2 cellular contexts compared by ENCODE assay signal in the genomic region with DNA sequence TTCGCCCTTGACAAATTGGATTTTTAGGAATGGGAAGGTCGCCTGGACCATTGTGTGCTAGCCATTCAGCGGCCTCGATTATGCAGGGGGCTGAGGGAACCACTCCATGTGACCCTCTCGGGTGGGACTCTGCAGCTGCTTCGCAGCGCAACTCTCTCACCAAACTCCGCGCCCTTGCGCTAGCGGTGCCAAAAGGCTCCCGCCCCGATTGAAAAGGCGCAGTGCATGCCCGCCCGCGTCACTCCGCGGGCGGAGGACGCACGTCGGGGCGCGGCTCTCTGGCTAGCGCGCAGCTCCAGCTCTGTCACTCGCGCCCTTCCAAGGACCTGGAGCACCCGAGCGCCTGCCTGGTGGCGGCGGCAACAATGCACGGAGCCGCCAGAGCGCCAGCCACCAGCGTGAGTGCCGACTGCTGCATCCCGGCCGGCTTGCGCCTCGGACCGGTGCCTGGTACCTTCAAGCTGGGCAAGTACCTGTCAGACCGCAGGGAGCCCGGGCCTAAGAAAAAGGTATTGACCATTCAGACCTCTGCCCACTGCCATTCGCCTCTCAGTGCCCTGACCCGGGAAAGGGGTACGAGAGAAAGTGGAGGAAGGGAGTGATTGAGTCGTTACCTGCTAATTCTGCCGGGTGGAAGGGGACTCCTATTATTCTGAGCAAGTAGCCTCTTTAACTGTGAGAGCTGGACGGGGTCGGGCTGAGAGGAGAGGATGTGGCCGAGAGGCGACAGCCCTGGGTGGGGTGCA.
A peak's percentile ranks its signal among the peaks of the same experiment; 100 is the strongest.
TF ChIP-seq lines count a peak whose summit lies in the region.

A gene (plus strand): TSS at position 164 of the 746 bp plus-strand sequence. CDS start 202 bp downstream, at position 366.

TF ChIP-seq in IMR-90, 13 proteins besides CTCF, POLR2A, EP300 and RAD21:
- no peak for TF ChIP-seq CEBPB (IDR thresholded peaks at IDR 0.05; ENCODE audit: low read depth, low read length)
- no peak for TF ChIP-seq SMC3 (IDR thresholded peaks at IDR 0.05; ENCODE audit: low read depth, low read length)
- TF ChIP-seq MAZ (IDR thresholded peaks at IDR 0.05; ENCODE audit: borderline replicate concordance, low read depth, low read length): no peak
- no peak for TF ChIP-seq CHD1 (IDR thresholded peaks at IDR 0.05; ENCODE audit: low read depth, low read length)
- no peak for TF ChIP-seq FOS (IDR thresholded peaks at IDR 0.05; ENCODE audit: low read depth, low read length)
- TF ChIP-seq MAFK (IDR thresholded peaks at IDR 0.05; ENCODE audit: low read depth, low read length): no peak
- no peak for TF ChIP-seq NFE2L2 (IDR thresholded peaks at IDR 0.05; ENCODE audit: low read depth, low read length)
- TF ChIP-seq BHLHE40 (IDR thresholded peaks at IDR 0.05; ENCODE audit: low read depth, low read length): no peak
- TF ChIP-seq, protein P1, sequence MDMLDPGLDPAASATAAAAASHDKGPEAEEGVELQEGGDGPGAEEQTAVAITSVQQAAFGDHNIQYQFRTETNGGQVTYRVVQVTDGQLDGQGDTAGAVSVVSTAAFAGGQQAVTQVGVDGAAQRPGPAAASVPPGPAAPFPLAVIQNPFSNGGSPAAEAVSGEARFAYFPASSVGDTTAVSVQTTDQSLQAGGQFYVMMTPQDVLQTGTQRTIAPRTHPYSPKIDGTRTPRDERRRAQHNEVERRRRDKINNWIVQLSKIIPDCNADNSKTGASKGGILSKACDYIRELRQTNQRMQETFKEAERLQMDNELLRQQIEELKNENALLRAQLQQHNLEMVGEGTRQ (IDR thresholded peaks at IDR 0.05; ENCODE audit: low read depth, low read length): no peak
- TF ChIP-seq RCOR1 (IDR thresholded peaks at IDR 0.05; ENCODE audit: insufficient replicate concordance, low read length): no peak
- TF ChIP-seq, protein P2, sequence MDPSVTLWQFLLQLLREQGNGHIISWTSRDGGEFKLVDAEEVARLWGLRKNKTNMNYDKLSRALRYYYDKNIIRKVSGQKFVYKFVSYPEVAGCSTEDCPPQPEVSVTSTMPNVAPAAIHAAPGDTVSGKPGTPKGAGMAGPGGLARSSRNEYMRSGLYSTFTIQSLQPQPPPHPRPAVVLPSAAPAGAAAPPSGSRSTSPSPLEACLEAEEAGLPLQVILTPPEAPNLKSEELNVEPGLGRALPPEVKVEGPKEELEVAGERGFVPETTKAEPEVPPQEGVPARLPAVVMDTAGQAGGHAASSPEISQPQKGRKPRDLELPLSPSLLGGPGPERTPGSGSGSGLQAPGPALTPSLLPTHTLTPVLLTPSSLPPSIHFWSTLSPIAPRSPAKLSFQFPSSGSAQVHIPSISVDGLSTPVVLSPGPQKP (IDR thresholded peaks at IDR 0.05; ENCODE audit: borderline replicate concordance, low read depth, low read length): no peak
- TF ChIP-seq RFX5 (IDR thresholded peaks at IDR 0.05; ENCODE audit: low read depth, low read length): no peak

TF ChIP-seq in H1, 55 proteins besides CTCF, POLR2A, EP300 and RAD21:
- no peak for TF ChIP-seq TBP (IDR thresholded peaks at IDR 0.05; ENCODE audit: low read depth, low read length)
- TF ChIP-seq HDAC6 (IDR thresholded peaks at IDR 0.05; ENCODE audit: low read depth, low read length): no peak
- TF ChIP-seq, protein P1 (IDR thresholded peaks at IDR 0.05; ENCODE audit: low read length): no peak
- TF ChIP-seq RBBP5 (IDR thresholded peaks at IDR 0.05; ENCODE audit: borderline replicate concordance, low read depth, low read length): 0 out of 2 replicates have a peak, but pooled peaks have one; percentile 6
- TF ChIP-seq KDM4A (IDR thresholded peaks at IDR 0.05; ENCODE audit: low read depth, low read length, severe bottlenecking): peak; percentile 14
- 0 out of 2 replicates have a peak, but pooled peaks have one; percentile 5 for TF ChIP-seq TCF12 (IDR thresholded peaks at IDR 0.05; ENCODE audit: low read depth, low read length)
- peak; percentile 82; the same call in 1 of the 2 replicates for TF ChIP-seq CBX8 (IDR thresholded peaks at IDR 0.05; ENCODE audit: borderline replicate concordance, low read depth, low read length)
- TF ChIP-seq NANOG (IDR thresholded peaks at IDR 0.05; ENCODE audit: insufficient read depth, low read depth, low read length, poor library complexity, severe bottlenecking): no peak
- peak; percentile 94 for TF ChIP-seq RNF2 (IDR thresholded peaks at IDR 0.05; ENCODE audit: borderline replicate concordance, low read depth, low read length, missing control alignments, poor library complexity, severe bottlenecking)
- TF ChIP-seq CTBP2 (IDR thresholded peaks at IDR 0.05; ENCODE audit: borderline replicate concordance, insufficient read depth, insufficient read length, low read length): peak; percentile 94
- no peak for TF ChIP-seq SP2 (IDR thresholded peaks at IDR 0.05; ENCODE audit: low read length)
- peak; percentile 100 for TF ChIP-seq EZH2 (IDR thresholded peaks at IDR 0.05; ENCODE audit: low read depth, low read length, severe bottlenecking)
- TF ChIP-seq CHD2 (IDR thresholded peaks at IDR 0.05; ENCODE audit: low read length): no peak
- no peak for TF ChIP-seq MAFK (IDR thresholded peaks at IDR 0.05; ENCODE audit: low read depth, low read length)
- TF ChIP-seq ZNF274 (IDR thresholded peaks at IDR 0.05; ENCODE audit: borderline replicate concordance, extremely low read depth, low read length): no peak
- TF ChIP-seq SUZ12 (IDR thresholded peaks at IDR 0.05; ENCODE audit: low read length): peak; percentile 99
- no peak for TF ChIP-seq EGR1 (IDR thresholded peaks at IDR 0.05; ENCODE audit: borderline replicate concordance, low read depth, low read length)
- no peak for TF ChIP-seq JUND (IDR thresholded peaks at IDR 0.05; ENCODE audit: low read length)
- TF ChIP-seq HDAC2 (IDR thresholded peaks at IDR 0.05; ENCODE audit: borderline replicate concordance in 1 of 2, low read depth in 2 of 2, low read length in 2 of 2): no peak
- no peak for TF ChIP-seq SP4 (IDR thresholded peaks at IDR 0.05; ENCODE audit: low read length)
- TF ChIP-seq BRCA1 (IDR thresholded peaks at IDR 0.05; ENCODE audit: low read depth, low read length): no peak
